ENCODE assay signal across 29 cellular contexts in the genomic region with DNA sequence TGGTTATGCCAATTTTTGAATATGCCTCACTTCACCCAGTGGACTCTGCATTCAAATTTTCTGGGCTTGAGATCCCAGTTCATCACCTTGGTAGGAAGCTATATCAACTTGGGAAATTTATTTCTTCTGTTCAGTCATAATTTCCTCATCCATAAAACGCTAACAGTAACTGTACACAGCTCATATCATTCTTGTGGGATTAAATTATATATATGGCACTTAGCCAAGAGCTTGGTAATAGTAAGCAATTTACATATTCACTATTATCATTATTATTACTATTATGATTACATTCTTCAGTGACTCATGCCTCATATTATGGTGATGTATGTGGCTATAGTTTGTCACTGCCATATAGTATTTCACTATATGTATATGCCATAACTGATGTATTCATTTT.
"Had no signal": no experiment of that assay in that cellular context is flagged by ENCODE, and none has a peak within 500 bp of the region (broad histone marks: within the 10 kb centered on the region; RNA-seq: fewer than 3 reads in every experiment).

No MANE protein-coding gene starts in this region.

- FAIRE-seq: islet of Langerhans, kidney, pancreas, urothelium cell line had no signal

- DNase-seq: hypothalamus; immature natural killer cell; kidney; left colon; left lung; lower lobe of right lung; mammary epithelial cell; mesenchymal stem cell; naive thymus-derived CD8-positive, alpha-beta T cell; nucleus accumbens; pancreas; posterior cingulate gyrus; retina; right cardiac atrium; stimulated activated CD4-positive, alpha-beta T cell treated with anti-CD3 and anti-CD28 coated beads, Interleukin-12 subunit alpha, Interleukin-12 subunit beta, amount 100 ng/mL, for 4 hours; stimulated activated CD4-positive, alpha-beta T cell treated with anti-CD3 and anti-CD28 coated beads, Interleukin-15, amount 100 ng/mL, for 24 hours; stimulated activated CD4-positive, alpha-beta T cell treated with anti-CD3 and anti-CD28 coated beads, Interleukin-2, amount 100 ng/mL, for 24 hours; stimulated activated CD4-positive, alpha-beta T cell treated with anti-CD3 and anti-CD28 coated beads, Interleukin-4, amount 100 ng/mL, for 1 hour; stimulated activated naive CD4-positive, alpha-beta T cell; tibial artery; upper lobe of right lung had no signal

- H3K27ac ChIP-seq: left lung, lower lobe of right lung, pancreas, prostate gland, skin epidermis, suprapubic skin, thoracic aorta, tibial artery, upper lobe of right lung had no signal

- H3K4me1 ChIP-seq: left lung, lower lobe of right lung, pancreas, prostate gland, suprapubic skin, tibial artery, upper lobe of right lung had no signal

- H3K36me3 ChIP-seq: left lung, lower lobe of right lung, pancreas, prostate gland, suprapubic skin, thoracic aorta, tibial artery, upper lobe of right lung had no signal

- H3K9me3 ChIP-seq: lower lobe of right lung, pancreas, prostate gland, suprapubic skin, thoracic aorta, tibial artery, upper lobe of right lung had no signal

- H3K4me3 ChIP-seq: left lung, lower lobe of right lung, pancreas, prostate gland, skin epidermis, suprapubic skin, thoracic aorta, tibial artery, upper lobe of right lung had no signal

- ATAC-seq: left colon; left lung; lower lobe of right lung; naive thymus-derived CD8-positive, alpha-beta T cell; pancreas; right cardiac atrium; sciatic nerve; stimulated activated effector memory CD8-positive, alpha-beta T cell treated with anti-CD3 and anti-CD28 coated beads, Interleukin-12 subunit alpha, Interleukin-12 subunit beta, amount 100 ng/mL, for 72 hours; upper lobe of right lung had no signal

- H3K27me3 ChIP-seq: left lung, pancreas, suprapubic skin, tibial artery, upper lobe of right lung had no signal
